In the genomic region with DNA sequence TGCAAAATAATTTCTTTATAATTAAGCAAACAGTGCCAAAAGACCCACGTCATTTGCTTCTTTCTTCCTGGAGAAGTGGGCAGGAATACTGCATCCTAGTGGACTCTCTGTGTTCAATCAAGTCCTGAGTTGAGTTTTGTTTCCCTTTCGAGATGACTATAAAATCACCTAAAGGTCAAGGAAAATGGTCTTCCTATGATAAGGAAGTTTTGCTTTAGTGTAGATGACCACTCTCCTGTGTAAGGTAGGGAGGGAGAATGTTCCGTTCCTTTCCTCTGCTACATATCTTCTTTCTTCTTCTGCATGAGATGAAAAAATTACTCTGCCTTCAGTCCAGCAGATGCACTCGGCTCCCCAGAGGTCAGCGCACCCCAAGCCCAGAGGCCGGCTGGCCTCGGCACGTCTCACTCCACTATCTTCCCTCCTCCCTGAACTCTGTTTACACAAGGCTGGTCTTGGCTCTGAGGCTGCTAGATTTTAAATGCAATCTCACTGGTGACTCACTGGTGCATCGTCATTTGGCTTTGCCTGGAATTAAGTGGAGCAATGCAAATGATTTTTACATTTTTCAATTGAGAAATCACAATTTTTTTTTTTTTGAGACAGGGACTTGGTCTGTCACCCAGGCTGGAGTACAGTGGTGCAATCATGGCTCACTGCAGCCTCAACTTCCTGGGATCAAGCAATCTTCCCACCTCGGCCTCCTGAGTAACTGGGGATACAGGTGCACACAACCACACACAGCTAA, we compare ENCODE assay signal across 1 cellular context.
A peak's percentile ranks its signal among the peaks of the same experiment; 100 is the strongest.
TF ChIP-seq lines count a peak whose summit lies in the region.

No MANE protein-coding gene starts in this region.

TF ChIP-seq in HepG2, 621 proteins besides CTCF, POLR2A, EP300 and RAD21 (continued from another document):
- TF ChIP-seq, protein P1, sequence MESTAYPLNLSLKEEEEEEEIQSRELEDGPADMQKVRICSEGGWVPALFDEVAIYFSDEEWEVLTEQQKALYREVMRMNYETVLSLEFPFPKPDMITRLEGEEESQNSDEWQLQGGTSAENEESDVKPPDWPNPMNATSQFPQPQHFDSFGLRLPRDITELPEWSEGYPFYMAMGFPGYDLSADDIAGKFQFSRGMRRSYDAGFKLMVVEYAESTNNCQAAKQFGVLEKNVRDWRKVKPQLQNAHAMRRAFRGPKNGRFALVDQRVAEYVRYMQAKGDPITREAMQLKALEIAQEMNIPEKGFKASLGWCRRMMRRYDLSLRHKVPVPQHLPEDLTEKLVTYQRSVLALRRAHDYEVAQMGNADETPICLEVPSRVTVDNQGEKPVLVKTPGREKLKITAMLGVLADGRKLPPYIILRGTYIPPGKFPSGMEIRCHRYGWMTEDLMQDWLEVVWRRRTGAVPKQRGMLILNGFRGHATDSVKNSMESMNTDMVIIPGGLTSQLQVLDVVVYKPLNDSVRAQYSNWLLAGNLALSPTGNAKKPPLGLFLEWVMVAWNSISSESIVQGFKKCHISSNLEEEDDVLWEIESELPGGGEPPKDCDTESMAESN (CRISPR knock-in tag; conservative IDR thresholded peaks at IDR 0.05): 0 out of 2 replicates have a peak, but pooled peaks have one; percentile 51
- TF ChIP-seq ZNF296 (CRISPR knock-in tag; conservative IDR thresholded peaks at IDR 0.05) (no peak), ZFY (CRISPR knock-in tag; IDR thresholded peaks at IDR 0.05) (no peak), ATAD3A (CRISPR knock-in tag; IDR thresholded peaks at IDR 0.05) (no peak), TMF1 (CRISPR knock-in tag; IDR thresholded peaks at IDR 0.05; ENCODE audit: low read depth) (no peak), ADNP (CRISPR knock-in tag; IDR thresholded peaks at IDR 0.05) (no peak), HOXD1 (CRISPR knock-in tag; IDR thresholded peaks at IDR 0.05) (no peak), FOXA3 (CRISPR knock-in tag; IDR thresholded peaks at IDR 0.05) (peak; percentile 90), ARNT (IDR thresholded peaks at IDR 0.05) (no peak), TBP (CRISPR knock-in tag; IDR thresholded peaks at IDR 0.05) (no peak), ZNF790 (CRISPR knock-in tag; IDR thresholded peaks at IDR 0.05; ENCODE audit: borderline replicate concordance) (no peak), REL (CRISPR knock-in tag; conservative IDR thresholded peaks at IDR 0.05) (no peak), ZNF441 (CRISPR knock-in tag; IDR thresholded peaks at IDR 0.05; ENCODE audit: borderline replicate concordance) (peak; percentile 21; the same call in 1 of the 2 replicates), ZMYM4 (CRISPR knock-in tag; IDR thresholded peaks at IDR 0.05) (no peak), ZNF12 (CRISPR knock-in tag; IDR thresholded peaks at IDR 0.05) (no peak), ZNF383 (CRISPR knock-in tag; IDR thresholded peaks at IDR 0.05; ENCODE audit: borderline replicate concordance) (no peak), PITX1 (CRISPR knock-in tag; IDR thresholded peaks at IDR 0.05) (no peak), ISX (CRISPR knock-in tag; conservative IDR thresholded peaks at IDR 0.05) (no peak), MLLT10 (CRISPR knock-in tag; IDR thresholded peaks at IDR 0.05) (no peak)
- TF ChIP-seq, protein P2, sequence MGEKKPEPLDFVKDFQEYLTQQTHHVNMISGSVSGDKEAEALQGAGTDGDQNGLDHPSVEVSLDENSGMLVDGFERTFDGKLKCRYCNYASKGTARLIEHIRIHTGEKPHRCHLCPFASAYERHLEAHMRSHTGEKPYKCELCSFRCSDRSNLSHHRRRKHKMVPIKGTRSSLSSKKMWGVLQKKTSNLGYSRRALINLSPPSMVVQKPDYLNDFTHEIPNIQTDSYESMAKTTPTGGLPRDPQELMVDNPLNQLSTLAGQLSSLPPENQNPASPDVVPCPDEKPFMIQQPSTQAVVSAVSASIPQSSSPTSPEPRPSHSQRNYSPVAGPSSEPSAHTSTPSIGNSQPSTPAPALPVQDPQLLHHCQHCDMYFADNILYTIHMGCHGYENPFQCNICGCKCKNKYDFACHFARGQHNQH (CRISPR knock-in tag; IDR thresholded peaks at IDR 0.05): peak; percentile 80; the same call in 1 of the 2 replicates
- TF ChIP-seq, protein P3, sequence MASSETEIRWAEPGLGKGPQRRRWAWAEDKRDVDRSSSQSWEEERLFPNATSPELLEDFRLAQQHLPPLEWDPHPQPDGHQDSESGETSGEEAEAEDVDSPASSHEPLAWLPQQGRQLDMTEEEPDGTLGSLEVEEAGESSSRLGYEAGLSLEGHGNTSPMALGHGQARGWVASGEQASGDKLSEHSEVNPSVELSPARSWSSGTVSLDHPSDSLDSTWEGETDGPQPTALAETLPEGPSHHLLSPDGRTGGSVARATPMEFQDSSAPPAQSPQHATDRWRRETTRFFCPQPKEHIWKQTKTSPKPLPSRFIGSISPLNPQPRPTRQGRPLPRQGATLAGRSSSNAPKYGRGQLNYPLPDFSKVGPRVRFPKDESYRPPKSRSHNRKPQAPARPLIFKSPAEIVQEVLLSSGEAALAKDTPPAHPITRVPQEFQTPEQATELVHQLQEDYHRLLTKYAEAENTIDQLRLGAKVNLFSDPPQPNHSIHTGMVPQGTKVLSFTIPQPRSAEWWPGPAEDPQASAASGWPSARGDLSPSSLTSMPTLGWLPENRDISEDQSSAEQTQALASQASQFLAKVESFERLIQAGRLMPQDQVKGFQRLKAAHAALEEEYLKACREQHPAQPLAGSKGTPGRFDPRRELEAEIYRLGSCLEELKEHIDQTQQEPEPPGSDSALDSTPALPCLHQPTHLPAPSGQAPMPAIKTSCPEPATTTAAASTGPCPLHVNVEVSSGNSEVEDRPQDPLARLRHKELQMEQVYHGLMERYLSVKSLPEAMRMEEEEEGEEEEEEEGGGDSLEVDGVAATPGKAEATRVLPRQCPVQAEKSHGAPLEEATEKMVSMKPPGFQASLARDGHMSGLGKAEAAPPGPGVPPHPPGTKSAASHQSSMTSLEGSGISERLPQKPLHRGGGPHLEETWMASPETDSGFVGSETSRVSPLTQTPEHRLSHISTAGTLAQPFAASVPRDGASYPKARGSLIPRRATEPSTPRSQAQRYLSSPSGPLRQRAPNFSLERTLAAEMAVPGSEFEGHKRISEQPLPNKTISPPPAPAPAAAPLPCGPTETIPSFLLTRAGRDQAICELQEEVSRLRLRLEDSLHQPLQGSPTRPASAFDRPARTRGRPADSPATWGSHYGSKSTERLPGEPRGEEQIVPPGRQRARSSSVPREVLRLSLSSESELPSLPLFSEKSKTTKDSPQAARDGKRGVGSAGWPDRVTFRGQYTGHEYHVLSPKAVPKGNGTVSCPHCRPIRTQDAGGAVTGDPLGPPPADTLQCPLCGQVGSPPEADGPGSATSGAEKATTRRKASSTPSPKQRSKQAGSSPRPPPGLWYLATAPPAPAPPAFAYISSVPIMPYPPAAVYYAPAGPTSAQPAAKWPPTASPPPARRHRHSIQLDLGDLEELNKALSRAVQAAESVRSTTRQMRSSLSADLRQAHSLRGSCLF (CRISPR knock-in tag; IDR thresholded peaks at IDR 0.05; ENCODE audit: borderline replicate concordance): no peak
- TF ChIP-seq, protein P4, sequence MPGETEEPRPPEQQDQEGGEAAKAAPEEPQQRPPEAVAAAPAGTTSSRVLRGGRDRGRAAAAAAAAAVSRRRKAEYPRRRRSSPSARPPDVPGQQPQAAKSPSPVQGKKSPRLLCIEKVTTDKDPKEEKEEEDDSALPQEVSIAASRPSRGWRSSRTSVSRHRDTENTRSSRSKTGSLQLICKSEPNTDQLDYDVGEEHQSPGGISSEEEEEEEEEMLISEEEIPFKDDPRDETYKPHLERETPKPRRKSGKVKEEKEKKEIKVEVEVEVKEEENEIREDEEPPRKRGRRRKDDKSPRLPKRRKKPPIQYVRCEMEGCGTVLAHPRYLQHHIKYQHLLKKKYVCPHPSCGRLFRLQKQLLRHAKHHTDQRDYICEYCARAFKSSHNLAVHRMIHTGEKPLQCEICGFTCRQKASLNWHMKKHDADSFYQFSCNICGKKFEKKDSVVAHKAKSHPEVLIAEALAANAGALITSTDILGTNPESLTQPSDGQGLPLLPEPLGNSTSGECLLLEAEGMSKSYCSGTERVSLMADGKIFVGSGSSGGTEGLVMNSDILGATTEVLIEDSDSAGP (CRISPR knock-in tag; IDR thresholded peaks at IDR 0.05; ENCODE audit: borderline replicate concordance): no peak
- TF ChIP-seq, protein P5, sequence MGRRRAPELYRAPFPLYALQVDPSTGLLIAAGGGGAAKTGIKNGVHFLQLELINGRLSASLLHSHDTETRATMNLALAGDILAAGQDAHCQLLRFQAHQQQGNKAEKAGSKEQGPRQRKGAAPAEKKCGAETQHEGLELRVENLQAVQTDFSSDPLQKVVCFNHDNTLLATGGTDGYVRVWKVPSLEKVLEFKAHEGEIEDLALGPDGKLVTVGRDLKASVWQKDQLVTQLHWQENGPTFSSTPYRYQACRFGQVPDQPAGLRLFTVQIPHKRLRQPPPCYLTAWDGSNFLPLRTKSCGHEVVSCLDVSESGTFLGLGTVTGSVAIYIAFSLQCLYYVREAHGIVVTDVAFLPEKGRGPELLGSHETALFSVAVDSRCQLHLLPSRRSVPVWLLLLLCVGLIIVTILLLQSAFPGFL (CRISPR knock-in tag; IDR thresholded peaks at IDR 0.05): no peak
- TF ChIP-seq, protein P6, sequence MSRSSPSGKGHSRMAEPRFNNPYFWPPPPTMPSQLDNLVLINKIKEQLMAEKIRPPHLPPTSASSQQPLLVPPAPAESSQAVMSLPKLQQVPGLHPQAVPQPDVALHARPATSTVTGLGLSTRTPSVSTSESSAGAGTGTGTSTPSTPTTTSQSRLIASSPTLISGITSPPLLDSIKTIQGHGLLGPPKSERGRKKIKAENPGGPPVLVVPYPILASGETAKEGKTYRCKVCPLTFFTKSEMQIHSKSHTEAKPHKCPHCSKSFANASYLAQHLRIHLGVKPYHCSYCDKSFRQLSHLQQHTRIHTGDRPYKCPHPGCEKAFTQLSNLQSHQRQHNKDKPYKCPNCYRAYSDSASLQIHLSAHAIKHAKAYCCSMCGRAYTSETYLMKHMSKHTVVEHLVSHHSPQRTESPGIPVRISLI (CRISPR knock-in tag; IDR thresholded peaks at IDR 0.05; ENCODE audit: borderline replicate concordance): peak; percentile 49; the same call in 1 of the 2 replicates
- TF ChIP-seq, protein P7, sequence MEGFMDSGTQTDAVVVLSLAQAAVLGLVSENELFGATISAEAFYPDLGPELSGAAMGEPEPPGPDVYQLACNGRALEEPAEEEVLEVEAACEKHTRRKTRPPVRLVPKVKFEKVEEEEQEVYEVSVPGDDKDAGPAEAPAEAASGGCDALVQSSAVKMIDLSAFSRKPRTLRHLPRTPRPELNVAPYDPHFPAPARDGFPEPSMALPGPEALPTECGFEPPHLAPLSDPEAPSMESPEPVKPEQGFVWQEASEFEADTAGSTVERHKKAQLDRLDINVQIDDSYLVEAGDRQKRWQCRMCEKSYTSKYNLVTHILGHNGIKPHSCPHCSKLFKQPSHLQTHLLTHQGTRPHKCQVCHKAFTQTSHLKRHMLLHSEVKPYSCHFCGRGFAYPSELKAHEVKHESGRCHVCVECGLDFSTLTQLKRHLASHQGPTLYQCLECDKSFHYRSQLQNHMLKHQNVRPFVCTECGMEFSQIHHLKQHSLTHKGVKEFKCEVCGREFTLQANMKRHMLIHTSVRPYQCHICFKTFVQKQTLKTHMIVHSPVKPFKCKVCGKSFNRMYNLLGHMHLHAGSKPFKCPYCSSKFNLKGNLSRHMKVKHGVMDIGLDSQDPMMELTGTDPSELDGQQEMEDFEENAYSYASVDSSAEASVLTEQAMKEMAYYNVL (CRISPR knock-in tag; IDR thresholded peaks at IDR 0.05; ENCODE audit: borderline replicate concordance): no peak; the same call in 1 of the 2 replicates
- TF ChIP-seq, protein P8, sequence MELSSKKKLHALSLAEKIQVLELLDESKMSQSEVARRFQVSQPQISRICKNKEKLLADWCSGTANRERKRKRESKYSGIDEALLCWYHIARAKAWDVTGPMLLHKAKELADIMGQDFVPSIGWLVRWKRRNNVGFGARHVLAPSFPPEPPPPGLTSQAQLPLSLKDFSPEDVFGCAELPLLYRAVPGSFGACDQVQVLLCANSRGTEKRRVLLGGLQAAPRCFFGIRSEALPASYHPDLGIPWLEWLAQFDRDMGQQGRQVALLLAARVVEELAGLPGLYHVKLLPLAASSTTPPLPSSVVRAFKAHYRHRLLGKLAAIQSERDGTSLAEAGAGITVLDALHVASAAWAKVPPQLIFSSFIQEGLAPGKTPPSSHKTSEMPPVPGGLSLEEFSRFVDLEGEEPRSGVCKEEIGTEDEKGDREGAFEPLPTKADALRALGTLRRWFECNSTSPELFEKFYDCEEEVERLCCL (CRISPR knock-in tag; IDR thresholded peaks at IDR 0.05; ENCODE audit: borderline replicate concordance): no peak
- TF ChIP-seq, protein P9, sequence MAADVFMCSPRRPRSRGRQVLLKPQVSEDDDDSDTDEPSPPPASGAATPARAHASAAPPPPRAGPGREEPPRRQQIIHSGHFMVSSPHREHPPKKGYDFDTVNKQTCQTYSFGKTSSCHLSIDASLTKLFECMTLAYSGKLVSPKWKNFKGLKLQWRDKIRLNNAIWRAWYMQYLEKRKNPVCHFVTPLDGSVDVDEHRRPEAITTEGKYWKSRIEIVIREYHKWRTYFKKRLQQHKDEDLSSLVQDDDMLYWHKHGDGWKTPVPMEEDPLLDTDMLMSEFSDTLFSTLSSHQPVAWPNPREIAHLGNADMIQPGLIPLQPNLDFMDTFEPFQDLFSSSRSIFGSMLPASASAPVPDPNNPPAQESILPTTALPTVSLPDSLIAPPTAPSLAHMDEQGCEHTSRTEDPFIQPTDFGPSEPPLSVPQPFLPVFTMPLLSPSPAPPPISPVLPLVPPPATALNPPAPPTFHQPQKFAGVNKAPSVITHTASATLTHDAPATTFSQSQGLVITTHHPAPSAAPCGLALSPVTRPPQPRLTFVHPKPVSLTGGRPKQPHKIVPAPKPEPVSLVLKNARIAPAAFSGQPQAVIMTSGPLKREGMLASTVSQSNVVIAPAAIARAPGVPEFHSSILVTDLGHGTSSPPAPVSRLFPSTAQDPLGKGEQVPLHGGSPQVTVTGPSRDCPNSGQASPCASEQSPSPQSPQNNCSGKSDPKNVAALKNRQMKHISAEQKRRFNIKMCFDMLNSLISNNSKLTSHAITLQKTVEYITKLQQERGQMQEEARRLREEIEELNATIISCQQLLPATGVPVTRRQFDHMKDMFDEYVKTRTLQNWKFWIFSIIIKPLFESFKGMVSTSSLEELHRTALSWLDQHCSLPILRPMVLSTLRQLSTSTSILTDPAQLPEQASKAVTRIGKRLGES (CRISPR knock-in tag; IDR thresholded peaks at IDR 0.05; ENCODE audit: borderline replicate concordance): no peak
